Comparison of ENCODE assay signal across 8 cellular contexts in the genomic region with DNA sequence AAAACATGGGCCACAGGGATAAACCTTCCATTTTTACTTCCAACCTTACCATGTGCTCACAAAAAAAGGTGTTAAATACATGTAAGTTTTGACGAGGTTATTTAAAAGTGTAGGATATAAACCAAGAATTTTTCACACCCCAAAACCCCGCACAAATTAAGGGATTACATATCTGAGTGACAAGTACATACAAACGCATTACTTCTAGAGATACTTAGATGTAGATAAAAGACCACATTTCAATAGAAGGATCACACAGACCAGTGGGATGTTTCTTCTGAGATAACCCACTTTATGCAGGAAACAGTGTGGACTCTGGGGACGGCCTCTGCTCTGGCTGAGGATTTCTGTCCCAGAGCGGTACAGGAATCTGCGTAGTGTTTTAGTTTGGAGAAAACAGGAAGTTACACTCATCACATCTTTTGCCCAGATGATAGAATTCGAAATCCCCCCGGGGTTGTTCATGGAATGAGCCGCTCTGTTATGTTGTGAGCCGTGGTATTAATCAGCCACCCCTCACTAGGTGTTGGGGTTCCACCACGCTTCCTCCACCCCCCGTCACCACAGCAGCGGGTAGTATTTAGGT. TPM values are rescaled to one million over a fixed set of nuclear protein-coding genes. Genes with fewer than 3 reads are reported as not detected.
DNase-seq lines count a peak whose midpoint lies in the region; ATAC-seq, FAIRE-seq and TF ChIP-seq lines count a peak whose summit lies in the region.

No MANE protein-coding gene starts in this region.

- POLR2A ChIA-PET in CD8-positive, alpha-beta memory T cell (lab: Charles Lee), result interaction anchor here (1.2 kb wide), 1 partner anchor 78 kb away, joined by 3 read pairs; no protein-coding TSS in a partner anchor

- peak overlapping the region; percentile 84 to 90 (median 88) for H3K4me3 Mint-ChIP-seq in CD8-positive, alpha-beta memory T cell
- peak overlapping the region; percentile 80 for H3K4me3 Mint-ChIP-seq in astrocyte (ENCODE audit: unreplicated experiment)

- H3K36me3 ChIP-seq in CD8-positive, alpha-beta memory T cell (ENCODE audit: insufficient read depth, low read length), result no peaks in the 10 kb centered on the region
- no peaks in the 10 kb centered on the region for H3K36me3 ChIP-seq in RWPE2 (ENCODE audit: low read depth)
- no peaks in the 10 kb centered on the region for H3K36me3 ChIP-seq in astrocyte (ENCODE audit: insufficient read depth, low read length)

- H3K27ac Mint-ChIP-seq in CD8-positive, alpha-beta memory T cell, result peak overlapping the region; percentile 88 to 95 (median 94)
- peak overlapping the region; percentile 74 for H3K27ac Mint-ChIP-seq in astrocyte (ENCODE audit: unreplicated experiment)

- H3K4me3 ChIP-seq in CD8-positive, alpha-beta memory T cell (ENCODE audit: low read length), result peak overlapping the region; percentile 63
- H3K4me3 ChIP-seq in RWPE2 (ENCODE audit: severe bottlenecking), result peak overlapping the region; percentile 96
- H3K4me3 ChIP-seq in astrocyte (ENCODE audit: insufficient read depth, low read depth, low read length), result peak overlapping the region; percentile 75
- H3K4me3 ChIP-seq in iPS-18c (ENCODE audit: insufficient read depth, low read depth, low read length), result peak overlapping the region; percentile 92

- H4K20me1 ChIP-seq in astrocyte (ENCODE audit: insufficient read depth, low read length), result peaks cover 27% of the 10 kb centered on the region

- no peaks in the 10 kb centered on the region for H3K9me3 ChIP-seq in CD8-positive, alpha-beta memory T cell (ENCODE audit: low read length)
- H3K9me3 ChIP-seq in RWPE2 (ENCODE audit: severe bottlenecking), result no peaks in the 10 kb centered on the region
- H3K9me3 ChIP-seq in astrocyte (ENCODE audit: insufficient read depth, low read depth, low read length), result no peaks in the 10 kb centered on the region
- H3K9me3 ChIP-seq in iPS-18c (ENCODE audit: control insufficient read depth, insufficient read depth, low read length), result no peaks in the 10 kb centered on the region

- peak overlapping the region; percentile 80 for H3K27ac ChIP-seq in CD8-positive, alpha-beta memory T cell (ENCODE audit: low read depth, low read length)
- peak overlapping the region; percentile 85 for H3K27ac ChIP-seq in RWPE2 (ENCODE audit: poor library complexity, severe bottlenecking)
- no peak overlapping the region for H3K27ac ChIP-seq in astrocyte (ENCODE audit: low read depth, low read length)

- CTCF ChIA-PET in CD8-positive, alpha-beta memory T cell (lab: Charles Lee), result interaction anchor here (1.2 kb wide), 1 partner anchor 121 kb away, joined by 4 read pairs; no protein-coding TSS in a partner anchor

- H3K9ac ChIP-seq in astrocyte (ENCODE audit: low read length), result peak overlapping the region; percentile 90

- no peaks in the 10 kb centered on the region for H3K27me3 Mint-ChIP-seq in CD8-positive, alpha-beta memory T cell
- no peaks in the 10 kb centered on the region for H3K27me3 Mint-ChIP-seq in astrocyte (ENCODE audit: low read depth, unreplicated experiment)

- no peaks in the 10 kb centered on the region for H3K9me3 Mint-ChIP-seq in CD8-positive, alpha-beta memory T cell
- no peaks in the 10 kb centered on the region for H3K9me3 Mint-ChIP-seq in astrocyte (ENCODE audit: unreplicated experiment)

- H2AFZ ChIP-seq in astrocyte (ENCODE audit: low read depth, low read length), result peak overlapping the region; percentile 52

- peak overlapping the region; percentile 89 for H3K4me2 ChIP-seq in astrocyte (ENCODE audit: low read length)

- ATAC-seq in RWPE2 (ENCODE audit: low read depth) (no peak), HG02852 (IDR thresholded peaks at IDR 0.05; ENCODE audit: unreplicated experiment) (no peak)

- H3K79me2 ChIP-seq in astrocyte (ENCODE audit: insufficient read depth, low read length), result peaks cover 34% of the 10 kb centered on the region

- peak; percentile 15 to 61 (median 23) for DNase-seq in CD8-positive, alpha-beta memory T cell
- DNase-seq in RWPE2 (ENCODE audit: low spot score) (no peak), astrocyte (ENCODE audit: low read depth) (no peak), NCI-H526 treated with DMSO at 0.1 percent for 48 hours (lab: John Stamatoyannopoulos, UW) (no peak), GM19239 (ENCODE audit: insufficient read length, low spot score) (no peak)
- peak; percentile 84 for DNase-seq in stimulated activated CD4-positive, alpha-beta T cell treated with anti-CD3 and anti-CD28 coated beads, Interleukin-1b, Interleukin-23, amount 100 ng/mL, for 48 hours

- H3K4me1 ChIP-seq in CD8-positive, alpha-beta memory T cell (ENCODE audit: insufficient read depth, low read length), result peaks cover 32% of the 10 kb centered on the region
- H3K4me1 ChIP-seq in RWPE2 (ENCODE audit: insufficient read depth, poor library complexity, severe bottlenecking) (peaks cover 17% of the 10 kb centered on the region), astrocyte (ENCODE audit: insufficient read depth, low read length) (peaks cover 20% of the 10 kb centered on the region)

- FAIRE-seq in astrocyte (lab: Jason Lieb, UNC) (no peak), GM19239 (lab: Jason Lieb, UNC) (no peak)

- TF ChIP-seq CTCF in RWPE2 (IDR thresholded peaks at IDR 0.05; ENCODE audit: poor library complexity, severe bottlenecking) (no peak), astrocyte (IDR thresholded peaks at IDR 0.05; ENCODE audit: insufficient read depth, low read depth, low read length) (no peak)

- H3K36me3 Mint-ChIP-seq in CD8-positive, alpha-beta memory T cell, result peaks cover 0 to 6% (median 0%) of the 10 kb centered on the region in 3 donors
- no peaks in the 10 kb centered on the region for H3K36me3 Mint-ChIP-seq in astrocyte (ENCODE audit: low read depth, unreplicated experiment)

- H3K4me1 Mint-ChIP-seq in CD8-positive, alpha-beta memory T cell, result peaks cover 35 to 49% (median 44%) of the 10 kb centered on the region in 3 donors
- peaks cover 19% of the 10 kb centered on the region for H3K4me1 Mint-ChIP-seq in astrocyte (ENCODE audit: low read depth, unreplicated experiment)

- no peaks in the 10 kb centered on the region for H3K27me3 ChIP-seq in CD8-positive, alpha-beta memory T cell (ENCODE audit: insufficient read depth, low read length, poor library complexity, severe bottlenecking)
- H3K27me3 ChIP-seq in RWPE2 (ENCODE audit: insufficient read depth, poor library complexity, severe bottlenecking) (no peaks in the 10 kb centered on the region), astrocyte (ENCODE audit: insufficient read depth, low read length) (no peaks in the 10 kb centered on the region)

RNA-seq across cellular contexts. Expression of a gene that starts 1.4 kb away (rescaled TPM):
- total RNA-seq in CD8-positive, alpha-beta memory T cell, result 10 to 100 TPM; 92.2 to 93.4 TPM
- polyA plus RNA-seq in CD8-positive, alpha-beta memory T cell, result 58.3 TPM
- total RNA-seq in astrocyte, result 56.3 and 60.2 TPM in 2 replicates

Comparison
In these comparisons a context has a peak if more than half of its experiments do, and no peak if none do; other contexts are left out.
1. DNase-seq: peak in CD8-positive, alpha-beta memory T cell (5 of 5) and stimulated activated CD4-positive, alpha-beta T cell treated with anti-CD3 and anti-CD28 coated beads, Interleukin-1b, Interleukin-23, amount 100 ng/mL, for 48 hours (single experiment); none in RWPE2 (single experiment), astrocyte (single experiment), NCI-H526 treated with DMSO at 0.1 percent for 48 hours (single experiment) and GM19239 (single experiment).
2. Peak in every context shown above with its lines, with median percentiles within 50 percentile points of each other: H3K4me3 ChIP-seq.